ENCODE assay signal across 1 cellular context in the genomic region with DNA sequence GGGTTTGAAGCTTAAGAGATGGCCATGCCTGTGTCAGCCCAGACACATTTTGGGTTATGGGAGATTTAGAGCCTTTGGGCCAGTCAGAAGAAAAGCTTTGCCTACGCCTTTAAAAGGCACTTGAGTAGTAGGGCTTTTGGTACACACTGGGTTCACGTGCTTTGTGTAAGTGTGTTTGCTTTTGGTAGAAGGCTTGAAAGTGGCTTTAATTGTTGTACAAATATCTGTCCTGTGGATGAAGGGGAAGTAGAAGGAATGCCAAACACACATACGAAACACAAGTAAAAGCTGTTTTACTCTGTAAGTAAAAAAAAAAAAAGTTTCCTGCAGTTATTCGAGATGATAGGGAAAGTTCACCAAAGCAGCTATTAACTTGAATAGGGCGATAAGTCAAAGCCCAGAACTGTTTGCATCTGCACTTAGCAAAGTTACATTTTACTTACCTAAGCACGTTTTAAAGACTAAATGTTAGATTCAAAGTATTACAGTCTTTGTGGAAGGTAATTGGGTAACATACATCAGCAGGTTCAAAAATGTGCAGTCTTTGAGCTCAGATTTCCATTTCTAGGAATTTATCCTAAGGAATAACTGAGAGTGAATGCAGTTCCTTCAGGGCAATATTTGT.
TF ChIP-seq lines count a peak whose summit lies in the region.

No MANE protein-coding gene starts in this region.

TF ChIP-seq in HepG2, 621 proteins besides CTCF, POLR2A, EP300 and RAD21 (continued from another document):
- TF ChIP-seq, protein P1, sequence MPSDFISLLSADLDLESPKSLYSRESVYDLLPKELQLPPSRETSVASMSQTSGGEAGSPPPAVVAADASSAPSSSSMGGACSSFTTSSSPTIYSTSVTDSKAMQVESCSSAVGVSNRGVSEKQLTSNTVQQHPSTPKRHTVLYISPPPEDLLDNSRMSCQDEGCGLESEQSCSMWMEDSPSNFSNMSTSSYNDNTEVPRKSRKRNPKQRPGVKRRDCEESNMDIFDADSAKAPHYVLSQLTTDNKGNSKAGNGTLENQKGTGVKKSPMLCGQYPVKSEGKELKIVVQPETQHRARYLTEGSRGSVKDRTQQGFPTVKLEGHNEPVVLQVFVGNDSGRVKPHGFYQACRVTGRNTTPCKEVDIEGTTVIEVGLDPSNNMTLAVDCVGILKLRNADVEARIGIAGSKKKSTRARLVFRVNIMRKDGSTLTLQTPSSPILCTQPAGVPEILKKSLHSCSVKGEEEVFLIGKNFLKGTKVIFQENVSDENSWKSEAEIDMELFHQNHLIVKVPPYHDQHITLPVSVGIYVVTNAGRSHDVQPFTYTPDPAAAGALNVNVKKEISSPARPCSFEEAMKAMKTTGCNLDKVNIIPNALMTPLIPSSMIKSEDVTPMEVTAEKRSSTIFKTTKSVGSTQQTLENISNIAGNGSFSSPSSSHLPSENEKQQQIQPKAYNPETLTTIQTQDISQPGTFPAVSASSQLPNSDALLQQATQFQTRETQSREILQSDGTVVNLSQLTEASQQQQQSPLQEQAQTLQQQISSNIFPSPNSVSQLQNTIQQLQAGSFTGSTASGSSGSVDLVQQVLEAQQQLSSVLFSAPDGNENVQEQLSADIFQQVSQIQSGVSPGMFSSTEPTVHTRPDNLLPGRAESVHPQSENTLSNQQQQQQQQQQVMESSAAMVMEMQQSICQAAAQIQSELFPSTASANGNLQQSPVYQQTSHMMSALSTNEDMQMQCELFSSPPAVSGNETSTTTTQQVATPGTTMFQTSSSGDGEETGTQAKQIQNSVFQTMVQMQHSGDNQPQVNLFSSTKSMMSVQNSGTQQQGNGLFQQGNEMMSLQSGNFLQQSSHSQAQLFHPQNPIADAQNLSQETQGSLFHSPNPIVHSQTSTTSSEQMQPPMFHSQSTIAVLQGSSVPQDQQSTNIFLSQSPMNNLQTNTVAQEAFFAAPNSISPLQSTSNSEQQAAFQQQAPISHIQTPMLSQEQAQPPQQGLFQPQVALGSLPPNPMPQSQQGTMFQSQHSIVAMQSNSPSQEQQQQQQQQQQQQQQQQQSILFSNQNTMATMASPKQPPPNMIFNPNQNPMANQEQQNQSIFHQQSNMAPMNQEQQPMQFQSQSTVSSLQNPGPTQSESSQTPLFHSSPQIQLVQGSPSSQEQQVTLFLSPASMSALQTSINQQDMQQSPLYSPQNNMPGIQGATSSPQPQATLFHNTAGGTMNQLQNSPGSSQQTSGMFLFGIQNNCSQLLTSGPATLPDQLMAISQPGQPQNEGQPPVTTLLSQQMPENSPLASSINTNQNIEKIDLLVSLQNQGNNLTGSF (CRISPR knock-in tag; IDR thresholded peaks at IDR 0.05): no peak
- TF ChIP-seq HIC2 (CRISPR knock-in tag; IDR thresholded peaks at IDR 0.05; ENCODE audit: low read depth): no peak
- no peak for TF ChIP-seq MZF1 (CRISPR knock-in tag; IDR thresholded peaks at IDR 0.05; ENCODE audit: borderline replicate concordance)
- no peak for TF ChIP-seq ZBTB8A (CRISPR knock-in tag; IDR thresholded peaks at IDR 0.05; ENCODE audit: borderline replicate concordance, low read depth)
- TF ChIP-seq ZNF335 (CRISPR knock-in tag; IDR thresholded peaks at IDR 0.05): peak; percentile 62; the same call in 1 of the 2 replicates
- TF ChIP-seq RFXANK (CRISPR knock-in tag; IDR thresholded peaks at IDR 0.05): 0 out of 2 replicates have a peak, but pooled peaks have one; percentile 42
- TF ChIP-seq, protein P2, sequence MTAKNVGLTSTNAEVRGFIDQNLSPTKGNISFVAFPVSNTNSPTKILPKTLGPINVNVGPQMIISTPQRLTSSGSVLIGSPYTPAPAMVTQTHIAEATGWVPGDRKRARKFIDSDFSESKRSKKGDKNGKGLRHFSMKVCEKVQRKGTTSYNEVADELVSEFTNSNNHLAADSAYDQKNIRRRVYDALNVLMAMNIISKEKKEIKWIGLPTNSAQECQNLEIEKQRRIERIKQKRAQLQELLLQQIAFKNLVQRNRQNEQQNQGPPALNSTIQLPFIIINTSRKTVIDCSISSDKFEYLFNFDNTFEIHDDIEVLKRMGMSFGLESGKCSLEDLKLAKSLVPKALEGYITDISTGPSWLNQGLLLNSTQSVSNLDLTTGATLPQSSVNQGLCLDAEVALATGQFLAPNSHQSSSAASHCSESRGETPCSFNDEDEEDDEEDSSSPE (CRISPR knock-in tag; IDR thresholded peaks at IDR 0.05): 0 out of 2 replicates have a peak, but pooled peaks have one; percentile 15
- TF ChIP-seq, protein P3, sequence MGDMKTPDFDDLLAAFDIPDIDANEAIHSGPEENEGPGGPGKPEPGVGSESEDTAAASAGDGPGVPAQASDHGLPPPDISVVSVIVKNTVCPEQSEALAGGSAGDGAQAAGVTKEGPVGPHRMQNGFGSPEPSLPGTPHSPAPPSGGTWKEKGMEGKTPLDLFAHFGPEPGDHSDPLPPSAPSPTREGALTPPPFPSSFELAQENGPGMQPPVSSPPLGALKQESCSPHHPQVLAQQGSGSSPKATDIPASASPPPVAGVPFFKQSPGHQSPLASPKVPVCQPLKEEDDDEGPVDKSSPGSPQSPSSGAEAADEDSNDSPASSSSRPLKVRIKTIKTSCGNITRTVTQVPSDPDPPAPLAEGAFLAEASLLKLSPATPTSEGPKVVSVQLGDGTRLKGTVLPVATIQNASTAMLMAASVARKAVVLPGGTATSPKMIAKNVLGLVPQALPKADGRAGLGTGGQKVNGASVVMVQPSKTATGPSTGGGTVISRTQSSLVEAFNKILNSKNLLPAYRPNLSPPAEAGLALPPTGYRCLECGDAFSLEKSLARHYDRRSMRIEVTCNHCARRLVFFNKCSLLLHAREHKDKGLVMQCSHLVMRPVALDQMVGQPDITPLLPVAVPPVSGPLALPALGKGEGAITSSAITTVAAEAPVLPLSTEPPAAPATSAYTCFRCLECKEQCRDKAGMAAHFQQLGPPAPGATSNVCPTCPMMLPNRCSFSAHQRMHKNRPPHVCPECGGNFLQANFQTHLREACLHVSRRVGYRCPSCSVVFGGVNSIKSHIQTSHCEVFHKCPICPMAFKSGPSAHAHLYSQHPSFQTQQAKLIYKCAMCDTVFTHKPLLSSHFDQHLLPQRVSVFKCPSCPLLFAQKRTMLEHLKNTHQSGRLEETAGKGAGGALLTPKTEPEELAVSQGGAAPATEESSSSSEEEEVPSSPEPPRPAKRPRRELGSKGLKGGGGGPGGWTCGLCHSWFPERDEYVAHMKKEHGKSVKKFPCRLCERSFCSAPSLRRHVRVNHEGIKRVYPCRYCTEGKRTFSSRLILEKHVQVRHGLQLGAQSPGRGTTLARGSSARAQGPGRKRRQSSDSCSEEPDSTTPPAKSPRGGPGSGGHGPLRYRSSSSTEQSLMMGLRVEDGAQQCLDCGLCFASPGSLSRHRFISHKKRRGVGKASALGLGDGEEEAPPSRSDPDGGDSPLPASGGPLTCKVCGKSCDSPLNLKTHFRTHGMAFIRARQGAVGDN (CRISPR knock-in tag; IDR thresholded peaks at IDR 0.05): no peak
- TF ChIP-seq ZIK1 (CRISPR knock-in tag; IDR thresholded peaks at IDR 0.05; ENCODE audit: borderline replicate concordance, low read depth): no peak
- TF ChIP-seq, protein P4, sequence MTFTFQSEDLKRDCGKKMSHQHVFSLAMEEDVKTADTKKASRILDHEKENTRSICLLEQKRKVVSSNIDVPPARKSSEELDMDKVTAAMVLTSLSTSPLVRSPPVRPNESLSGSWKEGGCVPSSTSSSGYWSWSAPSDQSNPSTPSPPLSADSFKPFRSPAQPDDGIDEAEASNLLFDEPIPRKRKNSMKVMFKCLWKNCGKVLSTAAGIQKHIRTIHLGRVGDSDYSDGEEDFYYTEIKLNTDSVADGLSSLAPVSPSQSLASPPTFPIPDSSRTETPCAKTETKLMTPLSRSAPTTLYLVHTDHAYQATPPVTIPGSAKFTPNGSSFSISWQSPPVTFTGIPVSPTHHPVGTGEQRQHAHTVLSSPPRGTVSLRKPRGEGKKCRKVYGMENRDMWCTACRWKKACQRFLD (CRISPR knock-in tag; IDR thresholded peaks at IDR 0.05; ENCODE audit: borderline replicate concordance): no peak
- TF ChIP-seq, protein P5, sequence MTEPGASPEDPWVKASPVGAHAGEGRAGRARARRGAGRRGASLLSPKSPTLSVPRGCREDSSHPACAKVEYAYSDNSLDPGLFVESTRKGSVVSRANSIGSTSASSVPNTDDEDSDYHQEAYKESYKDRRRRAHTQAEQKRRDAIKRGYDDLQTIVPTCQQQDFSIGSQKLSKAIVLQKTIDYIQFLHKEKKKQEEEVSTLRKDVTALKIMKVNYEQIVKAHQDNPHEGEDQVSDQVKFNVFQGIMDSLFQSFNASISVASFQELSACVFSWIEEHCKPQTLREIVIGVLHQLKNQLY (CRISPR knock-in tag; IDR thresholded peaks at IDR 0.05): peak; percentile 100
- peak; percentile 90 for TF ChIP-seq ATF2 (CRISPR knock-in tag; IDR thresholded peaks at IDR 0.05)
TF ChIP-seq in HepG2: peak in this region for 162.
